In the genomic region with DNA sequence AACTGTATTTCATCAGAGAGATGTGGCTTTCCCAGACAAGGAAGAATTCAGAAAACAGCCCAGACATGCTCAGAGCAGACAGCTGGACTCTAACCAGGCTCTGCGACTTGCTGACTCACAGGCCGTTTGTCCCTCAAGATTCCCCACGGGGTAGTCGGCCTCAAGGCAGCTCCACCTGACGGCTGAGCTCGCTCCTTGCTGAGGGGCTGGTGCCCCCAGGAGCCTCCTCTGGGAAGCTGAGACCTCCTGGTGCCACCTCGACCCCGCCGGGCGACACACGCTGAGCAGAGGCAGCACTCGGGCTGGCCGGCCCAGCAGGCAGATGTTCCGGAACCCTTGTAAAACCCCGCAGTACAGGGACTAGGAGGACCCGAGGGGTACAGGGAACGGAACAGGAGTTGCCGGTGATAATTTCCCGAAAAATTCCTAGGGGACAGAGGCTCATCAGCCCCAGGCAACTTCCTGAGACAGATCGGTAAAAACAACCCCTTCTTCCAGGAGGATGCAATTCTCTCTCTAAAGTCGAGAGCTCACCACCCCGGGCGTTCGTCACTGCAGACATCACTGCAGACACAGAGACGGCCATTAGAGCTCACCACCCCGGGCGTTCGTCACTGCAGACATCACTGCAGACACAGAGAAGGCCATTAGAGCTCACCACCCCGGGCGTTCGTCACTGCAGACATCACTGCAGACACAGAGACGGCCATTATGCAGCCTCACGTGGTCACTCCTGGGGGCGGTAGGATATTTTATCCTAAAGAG, we compare ENCODE assay signal across 9 cellular contexts. TPM values are rescaled to one million over a fixed set of nuclear protein-coding genes. Genes with fewer than 3 reads are reported as not detected.
DNase-seq lines count a peak whose midpoint lies in the region; ATAC-seq, FAIRE-seq and TF ChIP-seq lines count a peak whose summit lies in the region.
"Had no signal": no experiment of that assay in that cellular context is flagged by ENCODE, and none has a peak within 500 bp of the region (broad histone marks: within the 10 kb centered on the region; RNA-seq: fewer than 3 reads in every experiment).

No MANE protein-coding gene starts in this region.

- no peaks in the 10 kb centered on the region for H3K27me3 Mint-ChIP-seq in CD8-positive, alpha-beta T cell (ENCODE audit: low read depth)

- WGBS in stomach, 5 donors = 74 to 84% (median 79%) methylated on average over 30 to 34 of the region's 34 CpGs

- TF ChIP-seq EP300 in stomach (IDR thresholded peaks at IDR 0.05) = no peak

- peaks cover 0 to 30% (median 0%) of the 10 kb centered on the region in 3 donors for H3K27me3 ChIP-seq in stomach
- H3K27me3 ChIP-seq in CD8-positive, alpha-beta T cell (ENCODE audit: insufficient read depth, low read length) = no peaks in the 10 kb centered on the region

- POLR2A ChIA-PET in HEK293 (lab: Yijun Ruan, JAX) = no interaction called here
- POLR2A ChIA-PET in CD8-positive, alpha-beta T cell (lab: Charles Lee) = no interaction called here

- intact Hi-C loops in stomach (cut with DNase I; ENCODE audit: low total_unique reads) = no loop called here
- intact Hi-C loops in CD8-positive, alpha-beta T cell (cut with DNase I, micrococcal nuclease) = no loop called here

- TF ChIP-seq POLR2A in stomach (IDR thresholded peaks at IDR 0.05) (no peak), GM12892 (IDR thresholded peaks at IDR 0.05; ENCODE audit: low read depth, low read length) (no peak)

- CTCF ChIA-PET in HEK293 (lab: Yijun Ruan, JAX) = no interaction called here
- CTCF ChIA-PET in CD8-positive, alpha-beta T cell (lab: Charles Lee) = no interaction called here

- H3K27ac ChIP-seq in HEK293 (ENCODE audit: extremely low read depth, low read depth, low read length) = no peak overlapping the region
- H3K27ac ChIP-seq in coronary artery = peak overlapping the region in 1 of 2 donors; percentile 80
- H3K27ac ChIP-seq in stomach = peak overlapping the region; percentile 52 to 82 (median 61)
- H3K27ac ChIP-seq in CD8-positive, alpha-beta T cell (ENCODE audit: low read depth, low read length) = no peak overlapping the region

- no peak for ATAC-seq in CD8-positive, alpha-beta T cell
- no peak for ATAC-seq in HG03097 (IDR thresholded peaks at IDR 0.05; ENCODE audit: low FRiP score, unreplicated experiment)

- no peak for FAIRE-seq in GM12892 (lab: Jason Lieb, UNC)

- no peak overlapping the region for H3K27ac Mint-ChIP-seq in CD8-positive, alpha-beta T cell

- H3K36me3 Mint-ChIP-seq in CD8-positive, alpha-beta T cell = no peaks in the 10 kb centered on the region

- peaks cover 67% of the 10 kb centered on the region for H3K4me1 Mint-ChIP-seq in CD8-positive, alpha-beta T cell (ENCODE audit: low read depth)

- H3K4me3 ChIP-seq in HEK293 (ENCODE audit: low read depth, low read length) (no peak overlapping the region), coronary artery (peak overlapping the region; percentile 53), stomach (peak overlapping the region in 3 of 4 donors; percentile 11 to 38 (median 13))
- H3K4me3 ChIP-seq in CD8-positive, alpha-beta T cell (ENCODE audit: low read depth, low read length) = no peak overlapping the region

- no peaks in the 10 kb centered on the region for H3K9me3 Mint-ChIP-seq in CD8-positive, alpha-beta T cell

- TF ChIP-seq CTCF in HEK293 (tag by site-specific recombination; IDR thresholded peaks at IDR 0.05) = no peak
- TF ChIP-seq CTCF in coronary artery (IDR thresholded peaks at IDR 0.05) = no peak
- TF ChIP-seq CTCF in stomach (IDR thresholded peaks at IDR 0.05) = no peak
- no peak for TF ChIP-seq CTCF in CD8-positive, alpha-beta T cell (IDR thresholded peaks at IDR 0.05)

- peaks cover 9% of the 10 kb centered on the region for H3K4me1 ChIP-seq in HEK293 (ENCODE audit: control insufficient read depth, insufficient read depth, low read length)
- H3K4me1 ChIP-seq in stomach = peaks cover 13 to 64% (median 34%) of the 10 kb centered on the region in 4 donors
- H3K4me1 ChIP-seq in CD8-positive, alpha-beta T cell (ENCODE audit: insufficient read depth, low read length) = peaks cover 58% of the 10 kb centered on the region

- H3K9me3 ChIP-seq in HEK293 (ENCODE audit: control insufficient read depth, insufficient read depth, low read depth, low read length) = no peaks in the 10 kb centered on the region
- H3K9me3 ChIP-seq in stomach = no peaks in the 10 kb centered on the region
- H3K9me3 ChIP-seq in CD8-positive, alpha-beta T cell (ENCODE audit: low read length) = no peaks in the 10 kb centered on the region

- H3K36me3 ChIP-seq in HEK293 (ENCODE audit: control insufficient read depth in 2 of 2, insufficient read depth in 1 of 2, low read length in 2 of 2) (no peaks in the 10 kb centered on the region), stomach (no peaks in the 10 kb centered on the region)
- no peaks in the 10 kb centered on the region for H3K36me3 ChIP-seq in CD8-positive, alpha-beta T cell (ENCODE audit: insufficient read depth, low read length)

- DNase-seq in coronary artery (ENCODE audit: low spot score) (no peak), kidney glomerular epithelial cell (lab: John Stamatoyannopoulos, UW) (peak; percentile 54), stomach (no peak), DMS53 treated with DMSO at 0.1 percent for 48 hours (lab: John Stamatoyannopoulos, UW; ENCODE audit: unreplicated experiment) (no peak), GM12892 (ENCODE audit: insufficient read length) (no peak)
- DNase-seq in CD8-positive, alpha-beta T cell = no peak
- DNase-seq: EL had no signal

- H3K4me3 Mint-ChIP-seq in CD8-positive, alpha-beta T cell = no peak overlapping the region

TF ChIP-seq in HEK293, 187 proteins besides CTCF, POLR2A, EP300 and RAD21:
- TF ChIP-seq ZIC2 (tag by site-specific recombination; IDR thresholded peaks at IDR 0.05) (peak; percentile 90), ZNF266 (tag by site-specific recombination; IDR thresholded peaks at IDR 0.05; ENCODE audit: low read depth) (no peak)

RNA-seq across cellular contexts. Expression of gene RPH3AL, which starts 19.9 kb away (rescaled TPM):
- 10 to 100 TPM in 3 of 5 donors, 1 to 10 TPM in 2; 4.9 to 38.5 (median 16.0) TPM for total RNA-seq in stomach
- polyA plus RNA-seq in stomach = 10 to 100 TPM in 2 of 3 donors, 1 to 10 TPM in 1; 5.1 to 20.0 (median 18.9) TPM
- 1 to 10 TPM in 1 of 2 experiments, under 1 TPM in 1; 0.78 to 1.2 TPM for total RNA-seq in CD8-positive, alpha-beta T cell
- not detected for polyA plus RNA-seq in GM12892 (2012; ENCODE audit: missing spikeins)

Comparison
In these comparisons a context has a peak if more than half of its experiments do, and no peak if none do; other contexts are left out.
1. H3K27ac ChIP-seq: peak in stomach (5 of 5); none in HEK293 (single experiment) and CD8-positive, alpha-beta T cell (single experiment).
2. H3K4me3 ChIP-seq: peak in coronary artery (single experiment) and stomach (3 of 4); none in HEK293 (single experiment) and CD8-positive, alpha-beta T cell (single experiment).